Comparison of ENCODE assay signal across 27 cellular contexts in genomic region chr11:119626910-119627305, GRCh38.
DNase-seq lines count a peak whose midpoint lies in the region; ATAC-seq, FAIRE-seq and TF ChIP-seq lines count a peak whose summit lies in the region.
"Had no signal": no experiment of that assay in that cellular context is flagged by ENCODE, and none has a peak within 500 bp of the region (broad histone marks: within the 10 kb centered on the region; RNA-seq: fewer than 3 reads in every experiment).

No MANE protein-coding gene starts in this region.

- CTCF ChIA-PET in activated CD4-positive, alpha-beta T cell treated with anti-CD3 and anti-CD28 coated beads for 36 hours (lab: Charles Lee), result interaction anchor here (0.7 to 3.8 kb wide), 2 partner anchors 18 to 433 kb away, joined by 3 to 9 read pairs; no protein-coding TSS in a partner anchor

- FAIRE-seq in GM12892 (lab: Jason Lieb, UNC), result no peak

- no peak overlapping the region for H3K4me3 ChIP-seq in osteoblast (ENCODE audit: insufficient read depth, low read length)
- H3K4me3 ChIP-seq: upper lobe of left lung had no signal

- no peak for TF ChIP-seq POLR2A in GM12892 (IDR thresholded peaks at IDR 0.05; ENCODE audit: low read depth, low read length)

- TF ChIP-seq CTCF in osteoblast (IDR thresholded peaks at IDR 0.05; ENCODE audit: extremely low read depth, low read depth, low read length), result no peak

- no peak overlapping the region for H3K4me2 ChIP-seq in osteoblast (ENCODE audit: insufficient read depth, low read length)

- no peaks in the 10 kb centered on the region for H4K20me1 ChIP-seq in osteoblast (ENCODE audit: insufficient read depth, low read length)

- H3K27me3 Mint-ChIP-seq in dendritic cell treated with granulocyte-macrophage colony-stimulating factor and Interleukin-4, amounts not matched to agents 40 ng/mL and 50 ng/mL, for 4 days, result peaks cover 39% of the 10 kb centered on the region
- peaks cover 9% of the 10 kb centered on the region for H3K27me3 Mint-ChIP-seq in activated CD4-positive, alpha-beta T cell treated with anti-CD3 and anti-CD28 coated beads for 36 hours

- no peaks in the 10 kb centered on the region for H3K9me3 Mint-ChIP-seq in dendritic cell treated with granulocyte-macrophage colony-stimulating factor and Interleukin-4, amounts not matched to agents 40 ng/mL and 50 ng/mL, for 4 days
- no peaks in the 10 kb centered on the region for H3K9me3 Mint-ChIP-seq in activated CD4-positive, alpha-beta T cell treated with anti-CD3 and anti-CD28 coated beads for 36 hours (ENCODE audit: low read depth)
- H3K9me3 Mint-ChIP-seq: activated T-cell treated with anti-CD3 and anti-CD28 coated beads, Interleukin-2, amount 50 U/mL, for 24 hours; CD8-positive, alpha-beta memory T cell; natural killer cell; T-cell had no signal

- peak; percentile 24 for DNase-seq in LHCN-M2 (ENCODE audit: low read depth)
- peak; percentile 22 for DNase-seq in NOMO-1 treated with DMSO at 0.1 percent for 48 hours (lab: John Stamatoyannopoulos, UW; ENCODE audit: unreplicated experiment)
- peak; percentile 70 for DNase-seq in osteoblast (ENCODE audit: insufficient read length, low spot score, missing footprints)
- no peak for DNase-seq in NCI-H2196 (lab: John Stamatoyannopoulos, UW; ENCODE audit: unreplicated experiment)
- DNase-seq in activated CD4-positive, alpha-beta T cell treated with anti-CD3 and anti-CD28 coated beads for 36 hours, result no peak
- no peak for DNase-seq in GM12892 (ENCODE audit: insufficient read length)
- no peak for DNase-seq in NCI-H1092 (lab: John Stamatoyannopoulos, UW)
- DNase-seq: activated CD4-positive, CD25-positive, alpha-beta regulatory T cell treated with anti-CD3 and anti-CD28 coated beads, Interleukin-2, amount 50 U/mL, for 72 hours; activated CD8-positive, alpha-beta memory T cell treated with anti-CD3 and anti-CD28 coated beads for 24 hours; activated gamma-delta T cell treated with Interleukin-2 at 50 U/mL for 16 hours; activated T-cell treated with anti-CD3 and anti-CD28 coated beads, Interleukin-2, amount 50 U/mL, for 24 hours; CD8-positive, alpha-beta memory T cell; cerebellar nuclear complex; DMS79; GF-D8; head of caudate nucleus; left colon; mesendoderm; natural killer cell; NCI-H146; SHP77 treated with DMSO at 0.1 percent for 48 hours; substantia nigra had no signal

- H3K79me2 ChIP-seq in osteoblast (ENCODE audit: insufficient read depth, low read length), result no peaks in the 10 kb centered on the region
- H3K79me2 ChIP-seq: parathyroid adenoma had no signal

- H3K27ac ChIP-seq in osteoblast (ENCODE audit: low read depth, low read length), result no peak overlapping the region
- H3K27ac ChIP-seq: parathyroid adenoma, upper lobe of left lung had no signal

- H2AFZ ChIP-seq in osteoblast (ENCODE audit: low read length), result no peak overlapping the region
- H2AFZ ChIP-seq: parathyroid adenoma had no signal

- H3K36me3 ChIP-seq in osteoblast (ENCODE audit: insufficient read depth, low read length), result no peaks in the 10 kb centered on the region
- H3K36me3 ChIP-seq: upper lobe of left lung had no signal

- intact Hi-C loops in dendritic cell treated with granulocyte-macrophage colony-stimulating factor and Interleukin-4, amounts not matched to agents 40 ng/mL and 50 ng/mL, for 4 days (cut with micrococcal nuclease), result no loop called here
- intact Hi-C loops in activated CD4-positive, alpha-beta T cell treated with anti-CD3 and anti-CD28 coated beads for 36 hours (cut with DNase I, micrococcal nuclease), result no loop called here

- H3K4me1 Mint-ChIP-seq in dendritic cell treated with granulocyte-macrophage colony-stimulating factor and Interleukin-4, amounts not matched to agents 40 ng/mL and 50 ng/mL, for 4 days (ENCODE audit: low read depth), result peaks cover 51% of the 10 kb centered on the region
- no peaks in the 10 kb centered on the region for H3K4me1 Mint-ChIP-seq in activated CD4-positive, alpha-beta T cell treated with anti-CD3 and anti-CD28 coated beads for 36 hours
- H3K4me1 Mint-ChIP-seq: CD8-positive, alpha-beta memory T cell; natural killer cell; T-cell had no signal

- H3K27me3 ChIP-seq in osteoblast (ENCODE audit: insufficient read depth, low read length), result peaks cover 17% of the 10 kb centered on the region
- H3K27me3 ChIP-seq: upper lobe of left lung had no signal

- peak overlapping the region; percentile 77 for H3K27ac Mint-ChIP-seq in dendritic cell treated with granulocyte-macrophage colony-stimulating factor and Interleukin-4, amounts not matched to agents 40 ng/mL and 50 ng/mL, for 4 days
- no peak overlapping the region for H3K27ac Mint-ChIP-seq in activated CD4-positive, alpha-beta T cell treated with anti-CD3 and anti-CD28 coated beads for 36 hours
- H3K27ac Mint-ChIP-seq: activated T-cell treated with anti-CD3 and anti-CD28 coated beads, Interleukin-2, amount 50 U/mL, for 24 hours; CD8-positive, alpha-beta memory T cell; natural killer cell; T-cell had no signal

- POLR2A ChIA-PET in activated CD4-positive, alpha-beta T cell treated with anti-CD3 and anti-CD28 coated beads for 36 hours (lab: Charles Lee), result no interaction called here

- no peak overlapping the region for H3K4me3 Mint-ChIP-seq in dendritic cell treated with granulocyte-macrophage colony-stimulating factor and Interleukin-4, amounts not matched to agents 40 ng/mL and 50 ng/mL, for 4 days
- no peak overlapping the region for H3K4me3 Mint-ChIP-seq in activated CD4-positive, alpha-beta T cell treated with anti-CD3 and anti-CD28 coated beads for 36 hours
- H3K4me3 Mint-ChIP-seq: activated T-cell treated with anti-CD3 and anti-CD28 coated beads, Interleukin-2, amount 50 U/mL, for 24 hours; CD8-positive, alpha-beta memory T cell; natural killer cell; T-cell had no signal

- H3K9me3 ChIP-seq in osteoblast (ENCODE audit: low read depth, low read length), result no peaks in the 10 kb centered on the region
- H3K9me3 ChIP-seq: upper lobe of left lung had no signal

- H3K4me1 ChIP-seq in osteoblast (ENCODE audit: insufficient read depth, low read length), result peaks cover 11% of the 10 kb centered on the region
- H3K4me1 ChIP-seq: parathyroid adenoma, upper lobe of left lung had no signal

- no peak for ATAC-seq in activated CD4-positive, alpha-beta T cell treated with anti-CD3 and anti-CD28 coated beads for 36 hours
- ATAC-seq: left colon, natural killer cell, Panc1, T-cell had no signal

- no peaks in the 10 kb centered on the region for H3K36me3 Mint-ChIP-seq in dendritic cell treated with granulocyte-macrophage colony-stimulating factor and Interleukin-4, amounts not matched to agents 40 ng/mL and 50 ng/mL, for 4 days (ENCODE audit: low read depth)
- H3K36me3 Mint-ChIP-seq in activated CD4-positive, alpha-beta T cell treated with anti-CD3 and anti-CD28 coated beads for 36 hours (ENCODE audit: low read depth), result no peaks in the 10 kb centered on the region
- H3K36me3 Mint-ChIP-seq: CD8-positive, alpha-beta memory T cell; natural killer cell; T-cell had no signal

Comparison
In these comparisons a context has a peak if more than half of its experiments do, and no peak if none do; other contexts are left out.
1. DNase-seq: peak in LHCN-M2 (single experiment), NOMO-1 treated with DMSO at 0.1 percent for 48 hours (single experiment) and osteoblast (single experiment); none in NCI-H2196 (single experiment), activated CD4-positive, alpha-beta T cell treated with anti-CD3 and anti-CD28 coated beads for 36 hours (single experiment), GM12892 (single experiment) and NCI-H1092 (single experiment).